ENCODE assay signal across 15 cellular contexts in genomic region chr2:32284321-32284720, GRCh38. TPM values are rescaled to one million over a fixed set of nuclear protein-coding genes. Genes with fewer than 3 reads are reported as not detected.
DNase-seq lines count a peak whose midpoint lies in the region; ATAC-seq and TF ChIP-seq lines count a peak whose summit lies in the region.
"Had no signal": no experiment of that assay in that cellular context is flagged by ENCODE, and none has a peak within 500 bp of the region (broad histone marks: within the 10 kb centered on the region; RNA-seq: fewer than 3 reads in every experiment).

No MANE protein-coding gene starts in this region.

- CTCF ChIA-PET in T-cell (lab: Charles Lee) = no interaction called here

- peak overlapping the region; percentile 39 for H3K27ac Mint-ChIP-seq in stimulated activated naive CD8-positive, alpha-beta T cell treated with anti-CD3 and anti-CD28 coated beads, Interleukin-15, Interleukin-2, amounts not matched to agents 100 ng/mL and 50 ng/mL, for 24 hours
- H3K27ac Mint-ChIP-seq in T-cell = no peak overlapping the region

- peaks cover 52% of the 10 kb centered on the region for H3K4me1 Mint-ChIP-seq in stimulated activated naive CD8-positive, alpha-beta T cell treated with anti-CD3 and anti-CD28 coated beads, Interleukin-15, Interleukin-2, amounts not matched to agents 100 ng/mL and 50 ng/mL, for 24 hours (ENCODE audit: low read depth)
- H3K4me1 Mint-ChIP-seq in T-cell = peaks cover 65 to 70% (median 67%) of the 10 kb centered on the region in 3 donors

- H3K27ac ChIP-seq in foreskin keratinocyte = peak overlapping the region; percentile 38

- H3K4me3 Mint-ChIP-seq in stimulated activated naive CD8-positive, alpha-beta T cell treated with anti-CD3 and anti-CD28 coated beads, Interleukin-15, Interleukin-2, amounts not matched to agents 100 ng/mL and 50 ng/mL, for 24 hours = no peak overlapping the region
- peak overlapping the region in 2 of 3 donors; percentile 1 to 2 for H3K4me3 Mint-ChIP-seq in T-cell

- H3K27me3 Mint-ChIP-seq in stimulated activated naive CD8-positive, alpha-beta T cell treated with anti-CD3 and anti-CD28 coated beads, Interleukin-15, Interleukin-2, amounts not matched to agents 100 ng/mL and 50 ng/mL, for 24 hours = no peaks in the 10 kb centered on the region
- H3K27me3 Mint-ChIP-seq in T-cell = no peaks in the 10 kb centered on the region

- peaks cover 14% of the 10 kb centered on the region for H3K4me1 ChIP-seq in foreskin keratinocyte

- POLR2A ChIA-PET in T-cell (lab: Charles Lee) = interaction anchor here in 1 of 2 donors (0.6 kb wide), 1 partner anchor 276 kb away, joined by 5 read pairs; no protein-coding TSS in a partner anchor

- intact Hi-C loops in posterior vena cava (cut with DNase I) = no loop called here

- peaks cover 30% of the 10 kb centered on the region for H3K36me3 Mint-ChIP-seq in stimulated activated naive CD8-positive, alpha-beta T cell treated with anti-CD3 and anti-CD28 coated beads, Interleukin-15, Interleukin-2, amounts not matched to agents 100 ng/mL and 50 ng/mL, for 24 hours (ENCODE audit: low read depth)
- H3K36me3 Mint-ChIP-seq in T-cell = peaks cover 43% of the 10 kb centered on the region

- H3K27me3 ChIP-seq in foreskin keratinocyte = no peaks in the 10 kb centered on the region

- ATAC-seq in stimulated activated naive CD8-positive, alpha-beta T cell treated with anti-CD3 and anti-CD28 coated beads, Interleukin-15, Interleukin-2, amounts not matched to agents 100 U/mL and 50 U/mL, for 24 hours = no peak
- ATAC-seq in T-cell (replicated peaks in 1 of 4) (no peak), foreskin keratinocyte (peak; percentile 92)

- DNase-seq in stimulated activated naive CD8-positive, alpha-beta T cell treated with anti-CD3 and anti-CD28 coated beads, Interleukin-15, Interleukin-2, amounts not matched to agents 100 U/mL and 50 U/mL, for 24 hours = no peak
- DNase-seq in T-cell (no peak), foreskin keratinocyte (peak; percentile 45 to 75), cortex of kidney (lab: John Stamatoyannopoulos, UW) (no peak), COR-L47 (lab: John Stamatoyannopoulos, UW) (no peak), 8988T (no peak), posterior vena cava (ENCODE audit: low spot score) (no peak)
- DNase-seq: activated gamma-delta T cell; C1 segment of cervical spinal cord; mesendoderm; NCI-H1436 treated with DMSO at 0.1 percent for 48 hours; NCI-H748 treated with DMSO at 0.1 percent for 48 hours; posterior cingulate gyrus; stimulated activated CD4-positive, alpha-beta T cell treated with anti-CD3 and anti-CD28 coated beads, Interleukin-2, amount 100 ng/mL, for 48 hours had no signal

- H3K9me3 Mint-ChIP-seq in stimulated activated naive CD8-positive, alpha-beta T cell treated with anti-CD3 and anti-CD28 coated beads, Interleukin-15, Interleukin-2, amounts not matched to agents 100 ng/mL and 50 ng/mL, for 24 hours = no peaks in the 10 kb centered on the region
- H3K9me3 Mint-ChIP-seq in T-cell = no peaks in the 10 kb centered on the region

- TF ChIP-seq CTCF in foreskin keratinocyte (conservative IDR thresholded peaks at IDR 0.05) = peak; percentile 7

RNA-seq across cellular contexts. Expression of gene YIPF4, which starts 6.6 kb away (rescaled TPM):
- total RNA-seq in T-cell = 10 to 100 TPM; 17.1 to 47.5 (median 42.7) TPM
- total RNA-seq in foreskin keratinocyte = 21.3 and 24.5 TPM in 2 replicates
- 19.1 and 21.2 TPM in 2 replicates for polyA plus RNA-seq in foreskin keratinocyte
- 10 to 100 TPM; 42.2 to 42.8 TPM for total RNA-seq in posterior vena cava

RNA-seq across cellular contexts. Expression of gene NLRC4, which starts 19.6 kb away (rescaled TPM):
- under 1 TPM in 2 of 5 donors, not detected in 3; 0.13 to 0.20 TPM for total RNA-seq in T-cell
- not detected in 2 replicates for total RNA-seq in foreskin keratinocyte
- not detected in 2 replicates for polyA plus RNA-seq in foreskin keratinocyte
- 1 to 10 TPM; 3.5 to 4.0 TPM for total RNA-seq in posterior vena cava

Comparison
In these comparisons a context has a peak if more than half of its experiments do, and no peak if none do; other contexts are left out.
1. DNase-seq: peak in foreskin keratinocyte (2 of 2); none in stimulated activated naive CD8-positive, alpha-beta T cell treated with anti-CD3 and anti-CD28 coated beads, Interleukin-15, Interleukin-2, amounts not matched to agents 100 U/mL and 50 U/mL, for 24 hours (single experiment), T-cell (0 of 34), cortex of kidney (single experiment), COR-L47 (single experiment), 8988T (single experiment) and posterior vena cava (single experiment).